Comparison of ENCODE assay signal across 24 cellular contexts in the genomic region with DNA sequence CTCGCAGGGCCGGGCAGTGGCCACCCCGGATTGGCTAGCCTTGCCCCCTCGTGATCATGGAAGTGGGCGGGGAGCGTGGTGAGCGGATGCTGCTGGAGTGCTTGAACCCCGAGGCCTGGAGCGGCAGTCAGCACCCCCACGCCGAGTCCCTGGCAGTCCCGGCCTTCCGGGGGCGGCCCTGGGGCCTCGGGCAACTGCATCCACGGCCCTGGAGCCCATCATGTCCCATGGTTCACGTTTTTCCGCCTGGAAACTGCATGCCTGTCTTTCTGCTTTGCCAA. TPM values are rescaled to one million over a fixed set of nuclear protein-coding genes. Genes with fewer than 3 reads are reported as not detected.
DNase-seq lines count a peak whose midpoint lies in the region; ATAC-seq, FAIRE-seq and TF ChIP-seq lines count a peak whose summit lies in the region.
"Had no signal": no experiment of that assay in that cellular context is flagged by ENCODE, and none has a peak within 500 bp of the region (broad histone marks: within the 10 kb centered on the region; RNA-seq: fewer than 3 reads in every experiment).

No MANE protein-coding gene starts in this region.

- H2BK15ac ChIP-seq in H9 (ENCODE audit: low read depth, low read length): no peak overlapping the region

- H4K20me1 ChIP-seq in H9 (ENCODE audit: control insufficient read depth, insufficient read depth, insufficient read length) (no peaks in the 10 kb centered on the region), PC-3 (ENCODE audit: low read length) (no peaks in the 10 kb centered on the region)
- H4K20me1 ChIP-seq: BLaER1 treated with 17β-estradiol and CSF1 and Interleukin-3, amounts not matched to agents 10 nM and 100 nM had no signal

- H3K27me3 ChIP-seq in H9 (ENCODE audit: insufficient read depth, low read length) (no peaks in the 10 kb centered on the region), PC-3 (ENCODE audit: low read length) (no peaks in the 10 kb centered on the region)
- H3K27me3 ChIP-seq: BLaER1 treated with 17β-estradiol and CSF1 and Interleukin-3, amounts not matched to agents 10 nM and 100 nM had no signal

- no peaks in the 10 kb centered on the region for H3K79me1 ChIP-seq in H9 (ENCODE audit: insufficient read depth, low read depth, low read length, poor library complexity, severe bottlenecking)

- H2BK20ac ChIP-seq in H9 (ENCODE audit: low read depth, low read length, poor library complexity, severe bottlenecking): no peak overlapping the region

- no peak overlapping the region for H2BK12ac ChIP-seq in H9 (ENCODE audit: insufficient read length, low read depth, low read length)

- H2BK120ac ChIP-seq in H9 (ENCODE audit: low read depth, low read length, poor library complexity, severe bottlenecking): no peak overlapping the region

- no peaks in the 10 kb centered on the region for H3K9me3 ChIP-seq in H9 (ENCODE audit: control insufficient read depth, low read depth, low read length)
- H3K9me3 ChIP-seq in PC-3 (ENCODE audit: low read length): no peaks in the 10 kb centered on the region
- H3K9me3 ChIP-seq in kidney (ENCODE audit: control insufficient read depth in 1 of 2, low read length in 2 of 2): no peaks in the 10 kb centered on the region
- H3K9me3 ChIP-seq: A549, HAP-1 had no signal

- H3K4me3 ChIP-seq in PC-3 (ENCODE audit: low read length) (no peak overlapping the region), kidney (ENCODE audit: low read length in 2 of 2) (no peak overlapping the region)
- H3K4me3 ChIP-seq: A549; BLaER1 treated with 17β-estradiol and CSF1 and Interleukin-3, amounts not matched to agents 10 nM and 100 nM; HAP-1 had no signal

- H3F3A ChIP-seq in PC-3 (ENCODE audit: low read length, unreplicated experiment): no peaks in the 10 kb centered on the region

- no peak overlapping the region for H3K4me3 Mint-ChIP-seq in H9
- H3K4me3 Mint-ChIP-seq in progenitor cell of endocrine pancreas (ENCODE audit: low read depth): no peak overlapping the region
- H3K4me3 Mint-ChIP-seq: CD4-positive, alpha-beta T cell; HFFc6 had no signal

- H3K9ac ChIP-seq in H9 (ENCODE audit: extremely low read depth, insufficient read length, low read length): no peak overlapping the region
- H3K9ac ChIP-seq in PC-3 (ENCODE audit: low read length): no peak overlapping the region
- H3K9ac ChIP-seq in kidney (ENCODE audit: low read length in 2 of 2): no peak overlapping the region
- H3K9ac ChIP-seq: BLaER1 treated with 17β-estradiol and CSF1 and Interleukin-3, amounts not matched to agents 10 nM and 100 nM had no signal

- intact Hi-C loops in PC-3 (cut with micrococcal nuclease) (no loop called here), kidney (cut with DNase I) (no loop called here)

- ATAC-seq in PC-3 (no peak), HG03432 (IDR thresholded peaks at IDR 0.05; ENCODE audit: unreplicated experiment) (no peak)
- ATAC-seq: Panc1 had no signal

- no peaks in the 10 kb centered on the region; a peak in 1 of 5 replicates for H3K9me3 Mint-ChIP-seq in H9
- no peaks in the 10 kb centered on the region for H3K9me3 Mint-ChIP-seq in progenitor cell of endocrine pancreas (ENCODE audit: low read depth)
- H3K9me3 Mint-ChIP-seq: CD4-positive, alpha-beta T cell; HFFc6 had no signal

- no peak overlapping the region for H4K8ac ChIP-seq in H9 (replicated peaks; ENCODE audit: insufficient read length, low read depth, low read length)

- H3T11ph ChIP-seq in H9 (ENCODE audit: low read length): no peak overlapping the region

- H3K4me2 ChIP-seq in H9 (ENCODE audit: insufficient read depth, insufficient read length, low read length) (no peak overlapping the region), PC-3 (ENCODE audit: low read length) (no peak overlapping the region)
- H3K4me2 ChIP-seq: A549 had no signal

- no peak overlapping the region for H3K56ac ChIP-seq in H9 (ENCODE audit: insufficient read length, low read depth, low read length)

- H2BK5ac ChIP-seq in H9 (ENCODE audit: insufficient read length, low read length): no peak overlapping the region

- H3K14ac ChIP-seq in H9 (ENCODE audit: insufficient read depth, low read length): peak overlapping the region; percentile 17; the same call in 1 of the 2 replicates

- no peaks in the 10 kb centered on the region for H3K4me1 ChIP-seq in H9 (ENCODE audit: insufficient read depth, low read length)
- no peaks in the 10 kb centered on the region for H3K4me1 ChIP-seq in PC-3 (ENCODE audit: insufficient read depth, low read length)
- H3K4me1 ChIP-seq in kidney (ENCODE audit: control insufficient read depth in 1 of 2, insufficient read depth in 1 of 2, low read depth in 1 of 2, low read length in 2 of 2): no peaks in the 10 kb centered on the region
- H3K4me1 ChIP-seq: HAP-1 had no signal

- no peak overlapping the region for H3K4ac ChIP-seq in H9 (ENCODE audit: low read depth, low read length)

- H3K27ac ChIP-seq in H9 (ENCODE audit: insufficient read length, low read depth, low read length) (no peak overlapping the region), PC-3 (ENCODE audit: low read length) (no peak overlapping the region), kidney (ENCODE audit: low read depth in 2 of 2, low read length in 2 of 2) (no peak overlapping the region)
- H3K27ac ChIP-seq: A549; BLaER1 treated with 17β-estradiol and CSF1 and Interleukin-3, amounts not matched to agents 10 nM and 100 nM; RWPE1 had no signal

- H2AFZ ChIP-seq in H9 (ENCODE audit: low read length) (no peak overlapping the region), PC-3 (ENCODE audit: low read length) (0 out of 2 replicates have a peak overlapping the region, but pooled peaks have one; percentile 65)

- TF ChIP-seq CTCF in H9 (conservative IDR thresholded peaks at IDR 0.05) (no peak), PC-3 (conservative IDR thresholded peaks at IDR 0.05; ENCODE audit: low read depth, low read length) (no peak), kidney (IDR thresholded peaks at IDR 0.05; ENCODE audit: borderline replicate concordance, extremely low read depth, insufficient read depth) (no peak), progenitor cell of endocrine pancreas (IDR thresholded peaks at IDR 0.05; ENCODE audit: unreplicated experiment) (no peak)

- POLR2A ChIA-PET in PC-3 (lab: Charles Lee; ENCODE audit: unreplicated experiment): no interaction called here

- no peaks in the 10 kb centered on the region for H3K23me2 ChIP-seq in H9 (ENCODE audit: insufficient read length, low read depth, low read length, poor library complexity, severe bottlenecking)

- CTCF ChIA-PET in PC-3 (lab: Charles Lee): no interaction called here

- no peak overlapping the region for H4K91ac ChIP-seq in H9 (ENCODE audit: insufficient read length, low read depth, low read length)

- no peak overlapping the region for H3K18ac ChIP-seq in H9 (ENCODE audit: insufficient read length, low read depth, low read length)

- no peak for DNase-seq in H9
- DNase-seq in PC-3: no peak
- DNase-seq in kidney: peak; percentile 72
- peak; percentile 23 for DNase-seq in stimulated activated CD8-positive, alpha-beta memory T cell treated with anti-CD3 and anti-CD28 coated beads, Interleukin-4, amount 100 ng/mL, for 48 hours
- no peak for DNase-seq in progenitor cell of endocrine pancreas (ENCODE audit: low spot score, unreplicated experiment)
- no peak for DNase-seq in effector CD4-positive, alpha-beta T cell
- DNase-seq: AML-193; CD4-positive, alpha-beta T cell; DMS79; EL; GDM1; HFFc6; NCI-H1048; NCI-H1694; NCI-H2029 treated with DMSO at 0.1 percent for 48 hours; NCI-H510A; SHP77 had no signal

- H4K5ac ChIP-seq in H9 (ENCODE audit: insufficient read length, low read depth, low read length): no peak overlapping the region

- no peak overlapping the region for H2AK5ac ChIP-seq in H9 (ENCODE audit: insufficient read length, low read length)

- peaks cover 0 to 2% (median 0%) of the 10 kb centered on the region in 3 experiments; a peak in 1 of 7 replicates for H3K36me3 Mint-ChIP-seq in H9 (ENCODE audit: insufficient read depth in 1 of 3, low read depth in 3 of 3)
- H3K36me3 Mint-ChIP-seq in progenitor cell of endocrine pancreas (ENCODE audit: insufficient read depth): no peaks in the 10 kb centered on the region

- no peaks in the 10 kb centered on the region for H3K79me2 ChIP-seq in H9 (ENCODE audit: insufficient read depth, low read length)
- no peaks in the 10 kb centered on the region for H3K79me2 ChIP-seq in PC-3 (ENCODE audit: low read length)

- H3K4me1 Mint-ChIP-seq in H9 (no peaks in the 10 kb centered on the region; a peak in 1 of 4 replicates), progenitor cell of endocrine pancreas (ENCODE audit: low read depth) (peaks cover 2% of the 10 kb centered on the region)

- no peaks in the 10 kb centered on the region for H3K9me2 ChIP-seq in PC-3 (replicated peaks; ENCODE audit: low read length)

- no peak overlapping the region; a peak in 1 of 7 replicates for H3K27ac Mint-ChIP-seq in H9
- no peak overlapping the region for H3K27ac Mint-ChIP-seq in progenitor cell of endocrine pancreas
- H3K27ac Mint-ChIP-seq: CD4-positive, alpha-beta T cell; HFFc6 had no signal

- WGBS in H9 (ENCODE audit: extremely low coverage, insufficient read length, low lambda C conversion rate): no CpG with 5 or more reads among the region's 18 CpGs

- FAIRE-seq in kidney (lab: Jason Lieb, UNC): no peak
- FAIRE-seq: A549, GM12891 had no signal

- no peaks in the 10 kb centered on the region for H3K36me3 ChIP-seq in PC-3 (ENCODE audit: low read depth, low read length)
- no peaks in the 10 kb centered on the region for H3K36me3 ChIP-seq in kidney (ENCODE audit: control insufficient read depth in 1 of 2, insufficient read depth in 2 of 2, low read length in 2 of 2)
- H3K36me3 ChIP-seq: BLaER1 treated with 17β-estradiol and CSF1 and Interleukin-3, amounts not matched to agents 10 nM and 100 nM; HAP-1 had no signal

- no peak overlapping the region for H3K23ac ChIP-seq in H9 (ENCODE audit: insufficient read length, low read depth, low read length)

- H3K27me3 Mint-ChIP-seq in H9 (ENCODE audit: low read depth): no peaks in the 10 kb centered on the region; the same call in 1 of the 2 replicates
- peaks cover 15% of the 10 kb centered on the region for H3K27me3 Mint-ChIP-seq in progenitor cell of endocrine pancreas
- H3K27me3 Mint-ChIP-seq: CD4-positive, alpha-beta T cell had no signal

- BruUV-seq in PC-3 (replicated peaks; lab: Mats Ljungman, UMichigan): no TSS peak

RNA-seq across cellular contexts. Expression of a gene that starts 45.6 kb away (rescaled TPM):
- total RNA-seq in H9 (2021): 41.6 and 43.4 TPM in 2 replicates
- 10.0 and 11.1 TPM in 2 replicates for total RNA-seq in PC-3 (2014; rRNA removed)
- total RNA-seq in kidney: 3.2 TPM
- 1.4 TPM for polyA plus RNA-seq in kidney (ENCODE audit: insufficient read depth, low read depth, low replicate concordance)
- total RNA-seq in progenitor cell of endocrine pancreas: 26.9 and 29.9 TPM in 2 replicates

Comparison
In these comparisons a context has a peak if more than half of its experiments do, and no peak if none do; other contexts are left out.
1. DNase-seq: peak in kidney (single experiment) and stimulated activated CD8-positive, alpha-beta memory T cell treated with anti-CD3 and anti-CD28 coated beads, Interleukin-4, amount 100 ng/mL, for 48 hours (single experiment); none in H9 (single experiment), PC-3 (single experiment), progenitor cell of endocrine pancreas (single experiment) and effector CD4-positive, alpha-beta T cell (single experiment).